Comparison of ENCODE assay signal across 8 cellular contexts in the genomic region with DNA sequence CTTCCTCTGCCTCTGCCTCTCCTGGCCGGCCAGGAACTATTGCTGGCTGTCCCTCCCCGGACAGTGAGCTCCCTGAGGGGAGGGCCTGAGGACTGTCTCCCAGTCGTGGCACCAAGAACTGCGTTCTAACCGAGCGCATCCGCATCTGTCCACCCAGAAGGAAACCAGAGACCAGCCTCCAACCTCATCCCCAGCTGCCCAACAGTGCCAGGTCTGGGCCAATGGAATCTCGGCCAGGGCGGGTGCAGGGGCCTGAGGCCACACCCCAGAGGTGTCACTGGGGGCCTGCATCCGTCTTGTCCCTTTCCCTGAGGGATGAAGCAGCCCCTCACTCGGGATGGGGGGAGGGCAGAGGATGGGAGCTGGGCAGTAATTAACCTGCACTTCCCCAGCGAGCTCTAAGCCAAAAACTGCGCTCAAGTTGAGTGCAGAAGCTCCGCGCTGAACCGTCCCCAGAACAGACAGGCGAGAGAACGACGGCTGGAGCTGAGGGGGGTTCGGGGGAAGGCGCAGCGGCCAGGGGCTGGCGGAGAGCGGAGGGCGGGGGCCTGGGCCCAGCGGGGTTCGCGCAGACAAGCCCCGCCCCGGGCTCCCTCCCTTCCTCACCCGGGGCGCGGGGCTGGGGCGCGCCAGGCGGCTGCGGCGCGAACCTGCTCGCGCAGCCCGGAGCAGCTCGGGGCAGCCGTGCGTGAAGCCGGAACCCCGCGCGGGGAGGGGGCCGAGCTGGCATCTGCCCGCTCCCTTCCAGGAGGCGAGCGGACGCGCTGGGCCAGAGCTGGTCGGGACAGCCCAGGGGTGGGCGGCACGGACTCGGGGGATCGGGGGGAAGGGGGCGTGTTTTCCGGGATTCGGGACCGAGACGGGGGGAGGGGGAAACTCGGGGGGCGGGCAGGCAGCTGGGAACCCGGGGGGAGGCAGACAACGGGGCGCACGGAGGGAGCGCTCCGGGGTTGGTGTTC. TPM values are rescaled to one million over a fixed set of nuclear protein-coding genes. Genes with fewer than 3 reads are reported as not detected.
DNase-seq lines count a peak whose midpoint lies in the region; ATAC-seq and TF ChIP-seq lines count a peak whose summit lies in the region.

No MANE protein-coding gene starts in this region.

- H3K27ac ChIP-seq in endodermal cell (ENCODE audit: low read depth, low read length), result no peak overlapping the region
- H3K27ac ChIP-seq in mesodermal cell (ENCODE audit: low read depth, low read length, severe bottlenecking), result peak overlapping the region; percentile 52

- H3K4me3 Mint-ChIP-seq in endodermal cell, result peak overlapping the region; percentile 63

- H3K4me1 ChIP-seq in endodermal cell (ENCODE audit: control insufficient read depth, insufficient read depth, low read length) (peaks cover 3% of the 10 kb centered on the region), mesodermal cell (ENCODE audit: control insufficient read depth, insufficient read depth, low read length, poor library complexity, severe bottlenecking) (peaks cover 21% of the 10 kb centered on the region)

- 0 to 1% methylated on average over 12 to 73 of the region's 73 CpGs for WGBS in endodermal cell (ENCODE audit: insufficient coverage in 1 of 2, insufficient read length in 1 of 2), 2 experiments
- WGBS in mesodermal cell (ENCODE audit: insufficient coverage in 2 of 2), 2 experiments, result 0 to 2% methylated on average over 30 to 48 of the region's 73 CpGs

- peaks cover 12% of the 10 kb centered on the region for H3K4me1 Mint-ChIP-seq in endodermal cell

- H3K36me3 ChIP-seq in endodermal cell (ENCODE audit: control insufficient read depth, insufficient read depth, low read length) (no peaks in the 10 kb centered on the region), mesodermal cell (ENCODE audit: control insufficient read depth, insufficient read depth, low read length) (no peaks in the 10 kb centered on the region)

- H3K9me3 ChIP-seq in endodermal cell (ENCODE audit: control insufficient read depth, low read length), result no peaks in the 10 kb centered on the region
- H3K9me3 ChIP-seq in mesodermal cell (ENCODE audit: control insufficient read depth, low read length), result no peaks in the 10 kb centered on the region

- no peaks in the 10 kb centered on the region for H3K36me3 Mint-ChIP-seq in endodermal cell (ENCODE audit: low read depth)

- H3K4me3 ChIP-seq in endodermal cell (ENCODE audit: low read length) (peak overlapping the region; percentile 74), mesodermal cell (ENCODE audit: extremely low read depth, insufficient read depth, low read length, poor library complexity, severe bottlenecking) (peak overlapping the region; percentile 53)

- H3K9ac ChIP-seq in endodermal cell (ENCODE audit: extremely low read depth, low read length, poor library complexity, severe bottlenecking), result no peak overlapping the region

- H3K27me3 ChIP-seq in endodermal cell (ENCODE audit: control insufficient read depth, insufficient read depth, low read length, poor library complexity, severe bottlenecking), result peaks cover 17% of the 10 kb centered on the region

- no peak for TF ChIP-seq CTCF in endodermal cell (conservative IDR thresholded peaks at IDR 0.05)

- no peak overlapping the region for H3K27ac Mint-ChIP-seq in endodermal cell

- H3K9me3 Mint-ChIP-seq in endodermal cell, result no peaks in the 10 kb centered on the region

- DNase-seq in Ammon's horn (ENCODE audit: low spot score) (peak; percentile 92), NCI-H774 (lab: John Stamatoyannopoulos, UW) (peak; percentile 83), endodermal cell (peak; percentile 92)
- peak; percentile 64 for DNase-seq in activated CD8-positive, alpha-beta memory T cell treated with anti-CD3 and anti-CD28 coated beads, Interleukin-2, amount 50 U/mL, for 4 hours
- DNase-seq in stimulated activated CD8-positive, alpha-beta memory T cell treated with anti-CD3 and anti-CD28 coated beads, Interleukin-15, amount 100 ng/mL, for 4 hours (ENCODE audit: low read depth in 2 of 2), result peak; percentile 21 to 47

- ATAC-seq in GM19043 (IDR thresholded peaks at IDR 0.05; ENCODE audit: low read depth, unreplicated experiment), result peak; percentile 40
- peak; percentile 53 for ATAC-seq in HG03354 (IDR thresholded peaks at IDR 0.05; ENCODE audit: poor library complexity, severe bottlenecking, unreplicated experiment)

- peaks cover 23% of the 10 kb centered on the region for H3K27me3 Mint-ChIP-seq in endodermal cell (ENCODE audit: insufficient read depth)

RNA-seq across cellular contexts. Expression of gene TFEB, which starts 1.4 kb away (rescaled TPM):
- under 1 TPM in 1 of 2 donors, not detected in 1; 0.24 TPM for total RNA-seq in endodermal cell
- 1.2 TPM for polyA plus RNA-seq in endodermal cell (2013, experiment 1 of 2)
- 0.99 TPM for polyA plus RNA-seq in endodermal cell (2013, experiment 2 of 2)
- polyA plus RNA-seq in mesodermal cell (2013, experiment 1 of 2), result 3.4 TPM
- 4.1 TPM for polyA plus RNA-seq in mesodermal cell (2013, experiment 2 of 2)

RNA-seq across cellular contexts. Expression of gene PGC, which starts 13.2 kb away (rescaled TPM):
- not detected for total RNA-seq in endodermal cell
- polyA plus RNA-seq in endodermal cell (2013, experiment 1 of 2), result not detected
- polyA plus RNA-seq in endodermal cell (2013, experiment 2 of 2), result not detected
- polyA plus RNA-seq in mesodermal cell (2013, experiment 1 of 2), result not detected
- polyA plus RNA-seq in mesodermal cell (2013, experiment 2 of 2), result not detected

RNA-seq across cellular contexts. Expression of gene FRS3, which starts 45.7 kb away (rescaled TPM):
- total RNA-seq in endodermal cell, result 10 to 100 TPM in 1 of 2 donors, 1 to 10 TPM in 1; 7.5 to 12.0 TPM
- polyA plus RNA-seq in endodermal cell (2013, experiment 1 of 2), result 8.3 TPM
- polyA plus RNA-seq in endodermal cell (2013, experiment 2 of 2), result 9.7 TPM
- polyA plus RNA-seq in mesodermal cell (2013, experiment 1 of 2), result 10.3 TPM
- 8.5 TPM for polyA plus RNA-seq in mesodermal cell (2013, experiment 2 of 2)

RNA-seq across cellular contexts. Expression of gene PRICKLE4, which starts 46.6 kb away (rescaled TPM):
- 1 to 10 TPM; 2.6 to 3.6 TPM for total RNA-seq in endodermal cell
- 0.71 TPM for polyA plus RNA-seq in endodermal cell (2013, experiment 1 of 2)
- polyA plus RNA-seq in endodermal cell (2013, experiment 2 of 2), result not detected
- polyA plus RNA-seq in mesodermal cell (2013, experiment 1 of 2), result 0.74 TPM
- not detected for polyA plus RNA-seq in mesodermal cell (2013, experiment 2 of 2)

RNA-seq across cellular contexts. Expression of gene TOMM6, which starts 53.5 kb away (rescaled TPM):
- total RNA-seq in endodermal cell, result 100 to 1,000 TPM; 207 to 212 TPM
- 298 TPM for polyA plus RNA-seq in endodermal cell (2013, experiment 1 of 2)
- polyA plus RNA-seq in endodermal cell (2013, experiment 2 of 2), result 256 TPM
- 320 TPM for polyA plus RNA-seq in mesodermal cell (2013, experiment 1 of 2)
- polyA plus RNA-seq in mesodermal cell (2013, experiment 2 of 2), result 278 TPM

Comparison
In these comparisons a context has a peak if more than half of its experiments do, and no peak if none do; other contexts are left out.
1. DNase-seq: peak in every context shown above with its lines; median percentile 92 in Ammon's horn; 92 in endodermal cell; 83 in NCI-H774; 64 in activated CD8-positive, alpha-beta memory T cell treated with anti-CD3 and anti-CD28 coated beads, Interleukin-2, amount 50 U/mL, for 4 hours; 34 in stimulated activated CD8-positive, alpha-beta memory T cell treated with anti-CD3 and anti-CD28 coated beads, Interleukin-15, amount 100 ng/mL, for 4 hours.